In the genomic region with DNA sequence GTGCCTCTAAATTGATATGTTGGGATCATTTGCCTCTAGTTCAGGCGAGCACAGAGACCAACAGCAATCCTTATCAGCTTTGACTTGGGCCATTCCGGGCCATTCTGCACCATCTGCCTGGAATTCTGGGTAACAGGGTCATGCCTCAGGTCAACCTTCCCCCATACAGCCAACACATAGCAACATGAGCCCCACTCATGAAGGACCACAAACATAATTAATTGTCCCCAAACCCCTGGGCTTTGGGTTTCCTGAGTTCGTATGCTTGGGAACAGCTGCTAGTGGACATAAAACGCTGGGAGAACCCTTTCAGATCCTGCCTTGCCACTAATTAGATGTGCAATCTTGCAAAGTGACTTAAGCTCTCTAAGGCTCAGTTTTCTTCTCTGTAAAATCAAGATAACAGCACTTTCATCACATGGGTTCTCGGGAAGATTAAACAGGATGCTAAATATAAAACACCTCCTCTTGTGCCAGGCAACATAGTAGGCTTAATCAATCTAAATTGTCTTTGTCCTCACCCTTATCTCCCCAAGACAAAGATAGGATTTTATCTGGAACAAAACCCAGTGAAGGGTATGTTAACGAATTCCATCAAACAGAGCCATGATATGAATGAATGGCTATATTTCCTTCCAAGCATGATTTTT, we compare ENCODE assay signal across 20 cellular contexts.
DNase-seq lines count a peak whose midpoint lies in the region; ATAC-seq and TF ChIP-seq lines count a peak whose summit lies in the region.
"Had no signal": no experiment of that assay in that cellular context is flagged by ENCODE, and none has a peak within 500 bp of the region (broad histone marks: within the 10 kb centered on the region; RNA-seq: fewer than 3 reads in every experiment).

No MANE protein-coding gene starts in this region.

- no peak overlapping the region for H3K56ac ChIP-seq in mesendoderm (ENCODE audit: low read length)

- H3K4me2 ChIP-seq in Loucy (ENCODE audit: low read depth, low read length, poor library complexity, severe bottlenecking) (no peak overlapping the region), mesendoderm (ENCODE audit: low read length) (no peak overlapping the region)

- peaks cover 31% of the 10 kb centered on the region for H3K4me1 Mint-ChIP-seq in activated T-helper 2 cell treated with anti-CD3 and anti-CD28 coated beads, Interferon-gamma antibody, Interleukin-2, Interleukin-4, amounts not matched to agents 10 μg/mL and 5 μg/mL and 100 μg/mL, durations not matched to agents 14 hours and 24 hours and 36 hours (ENCODE audit: low read depth)

- H4K20me1 ChIP-seq in Loucy (ENCODE audit: insufficient read depth, low read length, poor library complexity, severe bottlenecking) = no peaks in the 10 kb centered on the region

- no peak overlapping the region for H2BK15ac ChIP-seq in mesendoderm (replicated peaks; ENCODE audit: low read depth)

- H2BK5ac ChIP-seq in mesendoderm (ENCODE audit: low read length) = no peak overlapping the region

- H3K9me3 ChIP-seq in Loucy (ENCODE audit: insufficient read depth, low read depth, low read length) = no peaks in the 10 kb centered on the region
- no peaks in the 10 kb centered on the region for H3K9me3 ChIP-seq in heart right ventricle
- H3K9me3 ChIP-seq: HAP-1 had no signal

- DNase-seq in DMS79 (lab: John Stamatoyannopoulos, UW) (peak; percentile 27), SK-N-DZ (ENCODE audit: low spot score) (peak; percentile 70), mesendoderm (peak; percentile 54), hypothalamus (lab: John Stamatoyannopoulos, UW) (no peak), heart right ventricle (no peak)
- no peak for DNase-seq in activated T-helper 2 cell treated with anti-CD3 and anti-CD28 coated beads, Interferon-gamma antibody, Interleukin-2, Interleukin-4, amounts not matched to agents 10 μg/mL and 5 μg/mL and 100 μg/mL, durations not matched to agents 14 hours and 24 hours and 36 hours (ENCODE audit: low spot score)
- DNase-seq: GF-D8, GM23248, IMR-90, Kasumi-1, MM.1S, NCI-H1092, NCI-H2029, OCI-M1, Right ventricle myocardium superior had no signal

- H3K27me3 Mint-ChIP-seq in activated T-helper 2 cell treated with anti-CD3 and anti-CD28 coated beads, Interferon-gamma antibody, Interleukin-2, Interleukin-4, amounts not matched to agents 10 μg/mL and 5 μg/mL and 100 μg/mL, durations not matched to agents 14 hours and 24 hours and 36 hours (ENCODE audit: low read depth) = no peaks in the 10 kb centered on the region

- no peaks in the 10 kb centered on the region for H3K79me1 ChIP-seq in mesendoderm (ENCODE audit: low read length)

- H3K9me2 ChIP-seq in Loucy (replicated peaks; ENCODE audit: low read depth, low read length) = no peaks in the 10 kb centered on the region

- H3K9ac ChIP-seq in Loucy (ENCODE audit: low read depth, low read length, poor library complexity, severe bottlenecking) (peak overlapping the region; percentile 17), mesendoderm (ENCODE audit: low read length) (no peak overlapping the region)
- H3K9ac ChIP-seq: GM23248 had no signal

- H3K4ac ChIP-seq in mesendoderm (ENCODE audit: low read depth, low read length) = no peak overlapping the region

- H2AK5ac ChIP-seq in mesendoderm (ENCODE audit: low read length) = no peak overlapping the region

- no peaks in the 10 kb centered on the region for H3K9me3 Mint-ChIP-seq in activated T-helper 2 cell treated with anti-CD3 and anti-CD28 coated beads, Interferon-gamma antibody, Interleukin-2, Interleukin-4, amounts not matched to agents 10 μg/mL and 5 μg/mL and 100 μg/mL, durations not matched to agents 14 hours and 24 hours and 36 hours

- WGBS in mesendoderm (ENCODE audit: extremely low coverage, insufficient coverage, low lambda C conversion rate) = no CpG with 5 or more reads among the region's 6 CpGs
- 71 to 73% methylated on average over 6 of the region's 6 CpGs for WGBS in heart right ventricle, 2 donors

- H3K36me3 ChIP-seq in Loucy (ENCODE audit: insufficient read depth, low read length) = no peaks in the 10 kb centered on the region
- H3K36me3 ChIP-seq in mesendoderm (ENCODE audit: control insufficient read depth, insufficient read depth, low read length) = no peaks in the 10 kb centered on the region
- H3K36me3 ChIP-seq in heart right ventricle = no peaks in the 10 kb centered on the region
- H3K36me3 ChIP-seq: HAP-1 had no signal

- no peak overlapping the region for H2AFZ ChIP-seq in Loucy (ENCODE audit: low read length)
- H2AFZ ChIP-seq: GM23248 had no signal

- peaks cover 39% of the 10 kb centered on the region for H3K4me1 ChIP-seq in Loucy (ENCODE audit: insufficient read depth, low read length, poor library complexity, severe bottlenecking)
- no peaks in the 10 kb centered on the region for H3K4me1 ChIP-seq in mesendoderm (ENCODE audit: control insufficient read depth, low read depth, low read length)
- peaks cover 0 to 18% (median 0%) of the 10 kb centered on the region in 9 donors for H3K4me1 ChIP-seq in heart right ventricle
- H3K4me1 ChIP-seq: HAP-1 had no signal

- no peak overlapping the region for H3K18ac ChIP-seq in mesendoderm (ENCODE audit: low read length)

- H2BK120ac ChIP-seq in mesendoderm (ENCODE audit: low read depth, low read length) = no peak overlapping the region

- no peak overlapping the region for H4K8ac ChIP-seq in mesendoderm (ENCODE audit: low read depth, low read length)

- intact Hi-C loops in heart right ventricle (cut with DNase I) = no loop called here
- intact Hi-C loops in activated T-helper 2 cell treated with anti-CD3 and anti-CD28 coated beads, Interferon-gamma antibody, Interleukin-2, Interleukin-4, amounts not matched to agents 10 μg/mL and 5 μg/mL and 100 μg/mL, durations not matched to agents 14 hours and 24 hours and 36 hours (cut with micrococcal nuclease) = loop anchor here (2.0 to 5.0 kb wide), 3 partner anchors 93 to 189 kb away; no protein-coding TSS in a partner anchor

- H3K23ac ChIP-seq in mesendoderm (ENCODE audit: low read length) = no peak overlapping the region

- H3K27ac ChIP-seq in mesendoderm (ENCODE audit: low read depth, low read length) = no peak overlapping the region
- H3K27ac ChIP-seq in heart right ventricle = no peak overlapping the region
- H3K27ac ChIP-seq: C4-2B, GM23248, HL-60, SK-N-MC had no signal

- H3K27ac Mint-ChIP-seq in activated T-helper 2 cell treated with anti-CD3 and anti-CD28 coated beads, Interferon-gamma antibody, Interleukin-2, Interleukin-4, amounts not matched to agents 10 μg/mL and 5 μg/mL and 100 μg/mL, durations not matched to agents 14 hours and 24 hours and 36 hours = no peak overlapping the region

- H4K5ac ChIP-seq in mesendoderm (ENCODE audit: low read length) = no peak overlapping the region

- no peaks in the 10 kb centered on the region for H3F3A ChIP-seq in Loucy (ENCODE audit: low read depth)

- H3K79me2 ChIP-seq in Loucy (ENCODE audit: insufficient read depth, low read length) = no peaks in the 10 kb centered on the region
- no peaks in the 10 kb centered on the region for H3K79me2 ChIP-seq in mesendoderm (ENCODE audit: control insufficient read depth, insufficient read depth, low read length)

- no peak overlapping the region for H3K4me3 Mint-ChIP-seq in activated T-helper 2 cell treated with anti-CD3 and anti-CD28 coated beads, Interferon-gamma antibody, Interleukin-2, Interleukin-4, amounts not matched to agents 10 μg/mL and 5 μg/mL and 100 μg/mL, durations not matched to agents 14 hours and 24 hours and 36 hours (ENCODE audit: low read depth)

- no peak overlapping the region for H3K4me3 ChIP-seq in Loucy (ENCODE audit: low read length, poor library complexity, severe bottlenecking)
- H3K4me3 ChIP-seq in mesendoderm (ENCODE audit: low read length) = no peak overlapping the region
- H3K4me3 ChIP-seq in heart right ventricle = no peak overlapping the region
- H3K4me3 ChIP-seq: GM23248, HAP-1, SK-N-MC had no signal

- H3K36me3 Mint-ChIP-seq in activated T-helper 2 cell treated with anti-CD3 and anti-CD28 coated beads, Interferon-gamma antibody, Interleukin-2, Interleukin-4, amounts not matched to agents 10 μg/mL and 5 μg/mL and 100 μg/mL, durations not matched to agents 14 hours and 24 hours and 36 hours (ENCODE audit: low read depth) = no peaks in the 10 kb centered on the region

- TF ChIP-seq CTCF in Loucy (conservative IDR thresholded peaks at IDR 0.05; ENCODE audit: low read length) = no peak
- no peak for TF ChIP-seq CTCF in heart right ventricle (IDR thresholded peaks at IDR 0.05)

- ATAC-seq in heart right ventricle = no peak

- H3K27me3 ChIP-seq in Loucy (ENCODE audit: insufficient read depth, low read length, poor library complexity, severe bottlenecking) = no peaks in the 10 kb centered on the region
- no peaks in the 10 kb centered on the region for H3K27me3 ChIP-seq in mesendoderm (ENCODE audit: insufficient read depth, low read length, poor library complexity)
- H3K27me3 ChIP-seq in heart right ventricle = no peaks in the 10 kb centered on the region

Comparison
In these comparisons a context has a peak if more than half of its experiments do, and no peak if none do; other contexts are left out.
1. DNase-seq: peak in DMS79 (single experiment), SK-N-DZ (single experiment) and mesendoderm (single experiment); none in hypothalamus (0 of 51), heart right ventricle (0 of 2) and activated T-helper 2 cell treated with anti-CD3 and anti-CD28 coated beads, Interferon-gamma antibody, Interleukin-2, Interleukin-4, amounts not matched to agents 10 μg/mL and 5 μg/mL and 100 μg/mL, durations not matched to agents 14 hours and 24 hours and 36 hours (single experiment).